1 cellular context compared by ENCODE assay signal in the genomic region with DNA sequence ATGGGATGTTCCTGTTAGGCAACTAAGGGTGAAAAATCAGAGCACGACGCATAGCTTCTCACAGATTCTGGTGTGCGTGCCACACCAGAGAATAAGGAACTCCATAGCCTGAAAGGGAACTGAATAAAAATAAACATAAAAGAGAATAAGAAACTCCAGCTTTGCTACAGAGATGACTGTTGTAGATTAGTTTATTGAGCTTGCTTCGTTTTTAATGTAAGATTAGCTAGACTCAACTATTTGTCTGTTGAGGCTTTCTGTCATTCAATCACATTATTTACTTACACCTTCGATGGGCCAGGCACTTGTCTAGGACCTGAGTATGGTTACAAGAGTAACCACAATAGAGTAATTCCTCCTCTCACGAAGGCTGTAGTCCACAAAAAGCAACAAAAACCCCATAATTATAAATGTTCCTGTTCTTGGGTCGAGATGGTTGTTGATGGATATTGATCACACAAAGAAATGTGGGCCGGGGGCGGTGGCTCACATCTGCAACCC.
TF ChIP-seq lines count a peak whose summit lies in the region.

No MANE protein-coding gene starts in this region.

TF ChIP-seq in endothelial cell of umbilical vein, 7 proteins besides CTCF, POLR2A, EP300 and RAD21 (continued from another document):
- no peak for TF ChIP-seq GATA2 (IDR thresholded peaks at IDR 0.05; ENCODE audit: insufficient read depth, insufficient read length, low read depth, low read length)
- TF ChIP-seq, protein P1, sequence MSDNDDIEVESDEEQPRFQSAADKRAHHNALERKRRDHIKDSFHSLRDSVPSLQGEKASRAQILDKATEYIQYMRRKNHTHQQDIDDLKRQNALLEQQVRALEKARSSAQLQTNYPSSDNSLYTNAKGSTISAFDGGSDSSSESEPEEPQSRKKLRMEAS (IDR thresholded peaks at IDR 0.05; ENCODE audit: insufficient read depth, insufficient read length), result no peak
- no peak for TF ChIP-seq EZH2 (IDR thresholded peaks at IDR 0.05; ENCODE audit: borderline replicate concordance, low read depth, low read length, severe bottlenecking)
- no peak for TF ChIP-seq FOS (IDR thresholded peaks at IDR 0.05; ENCODE audit: borderline replicate concordance, insufficient read depth, low read length)
- TF ChIP-seq POLR2AphosphoS5 (IDR thresholded peaks at IDR 0.05; ENCODE audit: insufficient read depth, low read depth, low read length), result no peak
